1 cellular context compared by ENCODE assay signal in genomic region chr14:79721399-79722084, GRCh38.
TF ChIP-seq lines count a peak whose summit lies in the region.

No MANE protein-coding gene starts in this region.

TF ChIP-seq in K562, 482 proteins besides CTCF, POLR2A, EP300 and RAD21 (continued from another document):
- no peak for TF ChIP-seq ZNF592 (IDR thresholded peaks at IDR 0.05)
- TF ChIP-seq CBFA2T2 (conservative IDR thresholded peaks at IDR 0.05): no peak
- no peak for TF ChIP-seq BRF2 (IDR thresholded peaks at IDR 0.05; ENCODE audit: borderline replicate concordance, insufficient read depth, insufficient read length)
TF ChIP-seq in K562: peak in this region for 1.
